6 cellular contexts compared by ENCODE assay signal in genomic region chr16:48865511-48865910, GRCh38.
"Had no signal": no experiment of that assay in that cellular context is flagged by ENCODE, and none has a peak within 500 bp of the region (broad histone marks: within the 10 kb centered on the region; RNA-seq: fewer than 3 reads in every experiment).

No MANE protein-coding gene starts in this region.

- DNase-seq: GM23248, GOT3, H7, H9, HCEC 1CT, HFFc6 had no signal
